Comparison of ENCODE assay signal across 8 cellular contexts in genomic region chr16:228917-229730, GRCh38. TPM values are rescaled to one million over a fixed set of nuclear protein-coding genes. Genes with fewer than 3 reads are reported as not detected.
DNase-seq lines count a peak whose midpoint lies in the region; ATAC-seq, FAIRE-seq and TF ChIP-seq lines count a peak whose summit lies in the region.

Gene LUC7L, minus strand, starts transcription at chr16:229449. Its CDS starts 110 bp downstream, at chr16:229339.

- peak within 1 kb of the TSS; percentile 96 to 99 for H3K27ac ChIP-seq in right atrium auricular region

- H3K27me3 ChIP-seq in right atrium auricular region, result no peaks in the 10 kb centered on the region

- intact Hi-C loops in T-helper 2 cell treated with Interferon-gamma antibody and Interleukin-4, amounts not matched to agents 100 ng/mL and 5 ng/mL, for 36 hours (cut with micrococcal nuclease), result no loop called here

- peak; percentile 80 for ATAC-seq in HG02884 (IDR thresholded peaks at IDR 0.05; ENCODE audit: unreplicated experiment)

- peaks cover 38% of the 10 kb centered on the region for H3K36me3 ChIP-seq in right atrium auricular region

- TF ChIP-seq CTCF in GM13977 (IDR thresholded peaks at IDR 0.05; ENCODE audit: extremely low read depth, insufficient read depth, missing control alignments) (no peak), right atrium auricular region (IDR thresholded peaks at IDR 0.05) (no peak)

- FAIRE-seq in urothelium cell line (lab: Jason Lieb, UNC), result peak; percentile 52

- H3K9me3 ChIP-seq in right atrium auricular region, result no peaks in the 10 kb centered on the region

- H3K4me3 ChIP-seq in right atrium auricular region, result peak within 1 kb of the TSS; percentile 91 to 95

- in situ Hi-C loops in GM13977 (cut with MboI; ENCODE audit: low pct_unique_long_range_greater_than_20kb, low sequenced_read_pairs, unreplicated experiment), result no loop called here

- peak; percentile 93 for DNase-seq in GM13977 (ENCODE audit: low spot score)
- DNase-seq in NCI-H1694 treated with DMSO at 0.1 percent for 48 hours (lab: John Stamatoyannopoulos, UW), result peak; percentile 68
- DNase-seq in anterior cingulate cortex (lab: John Stamatoyannopoulos, UW), result peak in 57 of 58 donors; percentile 62 to 92 (median 85)
- peak; percentile 88 for DNase-seq in right atrium auricular region (ENCODE audit: low spot score)
- peak; percentile 44 for DNase-seq in pulmonary artery endothelial cell (ENCODE audit: low read depth, low spot score)
- peak; percentile 93 for DNase-seq in urothelium cell line (ENCODE audit: low spot score)

- peaks cover 0 to 20% of the 10 kb centered on the region in 2 donors for H3K4me1 ChIP-seq in right atrium auricular region

RNA-seq across cellular contexts. Expression of gene LUC7L, which starts in this region (rescaled TPM):
- 79.1 and 80.8 TPM in 2 replicates for total RNA-seq in T-helper 2 cell treated with Interferon-gamma antibody and Interleukin-4, amounts not matched to agents 100 ng/mL and 5 ng/mL, for 36 hours
- total RNA-seq in right atrium auricular region (10 to 100 TPM; 18.3 to 20.2 TPM), pulmonary artery endothelial cell (32.0 and 57.0 TPM in 2 replicates)

Comparison
In these comparisons a context has a peak if more than half of its experiments do, and no peak if none do; other contexts are left out.
1. Peak in every context shown above with its lines: DNase-seq, ATAC-seq, H3K4me3 ChIP-seq and H3K27ac ChIP-seq.